Comparison of ENCODE assay signal across 23 cellular contexts in the genomic region with DNA sequence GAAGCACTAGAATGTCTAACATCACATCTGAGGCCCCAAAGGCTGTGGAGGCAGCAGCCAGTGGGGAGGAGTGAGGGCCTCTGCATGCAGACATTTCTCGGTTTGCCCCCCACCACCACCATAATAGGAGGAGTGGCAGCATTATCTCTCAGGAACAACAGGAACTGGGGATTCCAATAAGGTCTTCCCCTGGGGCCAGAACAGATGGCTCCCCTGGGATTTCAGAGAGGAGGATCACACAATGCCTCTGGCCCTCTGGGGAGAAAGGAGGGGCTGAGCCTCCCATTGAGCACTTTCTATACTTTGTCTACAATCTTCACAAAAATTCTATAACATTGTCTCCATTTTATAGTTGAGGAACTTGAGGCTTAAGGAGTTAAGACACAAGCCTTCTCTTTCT.
DNase-seq lines count a peak whose midpoint lies in the region; TF ChIP-seq lines count a peak whose summit lies in the region.
"Had no signal": no experiment of that assay in that cellular context is flagged by ENCODE, and none has a peak within 500 bp of the region (broad histone marks: within the 10 kb centered on the region; RNA-seq: fewer than 3 reads in every experiment).

No MANE protein-coding gene starts in this region.

- H3K4me1 Mint-ChIP-seq in Calu3 (ENCODE audit: low read depth, unreplicated experiment): no peaks in the 10 kb centered on the region
- H3K4me1 Mint-ChIP-seq in activated T-helper 2 cell treated with anti-CD3 and anti-CD28 coated beads, Interferon-gamma antibody, Interleukin-2, Interleukin-4, amounts not matched to agents 10 μg/mL and 5 μg/mL and 100 μg/mL, durations not matched to agents 14 hours and 24 hours and 36 hours (ENCODE audit: low read depth): no peaks in the 10 kb centered on the region
- H3K4me1 Mint-ChIP-seq: GM23338 had no signal

- H3K27me3 ChIP-seq in BLaER1 (no peaks in the 10 kb centered on the region), WERI-Rb-1 (ENCODE audit: insufficient read depth, low read depth, severe bottlenecking) (no peaks in the 10 kb centered on the region), spleen (replicated peaks in 1 of 7) (peaks cover 0 to 45% (median 0%) of the 10 kb centered on the region in 7 donors)

- CTCF ChIA-PET in Calu3 (lab: Charles Lee): no interaction called here

- H3K36me3 Mint-ChIP-seq in Calu3 (ENCODE audit: insufficient read depth, unreplicated experiment): no peaks in the 10 kb centered on the region
- no peaks in the 10 kb centered on the region for H3K36me3 Mint-ChIP-seq in activated T-helper 2 cell treated with anti-CD3 and anti-CD28 coated beads, Interferon-gamma antibody, Interleukin-2, Interleukin-4, amounts not matched to agents 10 μg/mL and 5 μg/mL and 100 μg/mL, durations not matched to agents 14 hours and 24 hours and 36 hours (ENCODE audit: low read depth)

- peaks cover 92% of the 10 kb centered on the region for H3K27me3 Mint-ChIP-seq in Calu3 (ENCODE audit: unreplicated experiment)
- no peaks in the 10 kb centered on the region for H3K27me3 Mint-ChIP-seq in activated T-helper 2 cell treated with anti-CD3 and anti-CD28 coated beads, Interferon-gamma antibody, Interleukin-2, Interleukin-4, amounts not matched to agents 10 μg/mL and 5 μg/mL and 100 μg/mL, durations not matched to agents 14 hours and 24 hours and 36 hours (ENCODE audit: low read depth)

- H3K4me1 ChIP-seq in BLaER1 (peaks cover 11% of the 10 kb centered on the region), spleen (no peaks in the 10 kb centered on the region)

- H3K4me3 ChIP-seq in BLaER1 (no peak overlapping the region), WERI-Rb-1 (ENCODE audit: low read depth, low read length) (peak overlapping the region; percentile 13; the same call in 1 of the 2 replicates), spleen (no peak overlapping the region)
- H3K4me3 ChIP-seq: GM23338, K562 had no signal

- H4K20me1 ChIP-seq in BLaER1: peaks cover 7% of the 10 kb centered on the region; the same call in 1 of the 2 replicates

- H3K9me3 ChIP-seq in BLaER1: no peaks in the 10 kb centered on the region
- H3K9me3 ChIP-seq in WERI-Rb-1 (ENCODE audit: severe bottlenecking): no peaks in the 10 kb centered on the region
- H3K9me3 ChIP-seq in spleen: no peaks in the 10 kb centered on the region

- no peak overlapping the region for H3K9ac ChIP-seq in BLaER1

- no peak overlapping the region for H3K27ac Mint-ChIP-seq in Calu3 (ENCODE audit: unreplicated experiment)
- no peak overlapping the region for H3K27ac Mint-ChIP-seq in activated T-helper 2 cell treated with anti-CD3 and anti-CD28 coated beads, Interferon-gamma antibody, Interleukin-2, Interleukin-4, amounts not matched to agents 10 μg/mL and 5 μg/mL and 100 μg/mL, durations not matched to agents 14 hours and 24 hours and 36 hours
- H3K27ac Mint-ChIP-seq: CD4-positive, alpha-beta T cell; GM23338; H9 had no signal

- H3K4me3 Mint-ChIP-seq in Calu3 (ENCODE audit: low read depth, unreplicated experiment): no peak overlapping the region
- no peak overlapping the region for H3K4me3 Mint-ChIP-seq in activated T-helper 2 cell treated with anti-CD3 and anti-CD28 coated beads, Interferon-gamma antibody, Interleukin-2, Interleukin-4, amounts not matched to agents 10 μg/mL and 5 μg/mL and 100 μg/mL, durations not matched to agents 14 hours and 24 hours and 36 hours (ENCODE audit: low read depth)
- H3K4me3 Mint-ChIP-seq: CD4-positive, alpha-beta T cell; GM23338; H9 had no signal

- BruUV-seq in Calu3 (replicated peaks; lab: Mats Ljungman, UMichigan): no TSS peak

- TF ChIP-seq POLR2A in spleen (IDR thresholded peaks at IDR 0.05): no peak

- peak overlapping the region; percentile 44 for H3K4me2 ChIP-seq in BLaER1
- H3K4me2 ChIP-seq: GM23338 had no signal

- DNase-seq in NCI-H2107 treated with DMSO at 0.1 percent for 48 hours (lab: John Stamatoyannopoulos, UW; ENCODE audit: unreplicated experiment) (peak; percentile 9), NCI-H2107 (lab: John Stamatoyannopoulos, UW) (no peak), WERI-Rb-1 (peak; percentile 46), spleen (peak; percentile 8), Calu3 (no peak)
- no peak for DNase-seq in activated T-helper 2 cell treated with anti-CD3 and anti-CD28 coated beads, Interferon-gamma antibody, Interleukin-2, Interleukin-4, amounts not matched to agents 10 μg/mL and 5 μg/mL and 100 μg/mL, durations not matched to agents 14 hours and 24 hours and 36 hours (ENCODE audit: low spot score)
- DNase-seq: 8988T; ACHN; CD4-positive, alpha-beta T cell; DMS53; H9; Kasumi-1; NCI-H1092 treated with DMSO at 0.1 percent for 48 hours; NCI-H1436; NCI-H1930; NCI-H2227 treated with DMSO at 0.1 percent for 48 hours; NCI-H510A treated with DMSO at 0.1 percent for 48 hours; NCI-H748 treated with DMSO at 0.1 percent for 48 hours; NK-92 treated with Interleukin-12 subunit alpha and Interleukin-12 subunit beta, amount 100 ng/mL, for 24 hours; PC-3 had no signal

- intact Hi-C loops in spleen (cut with DNase I; ENCODE audit: low total_unique reads): no loop called here
- intact Hi-C loops in Calu3 (cut with micrococcal nuclease; ENCODE audit: unreplicated experiment): no loop called here
- intact Hi-C loops in activated T-helper 2 cell treated with anti-CD3 and anti-CD28 coated beads, Interferon-gamma antibody, Interleukin-2, Interleukin-4, amounts not matched to agents 10 μg/mL and 5 μg/mL and 100 μg/mL, durations not matched to agents 14 hours and 24 hours and 36 hours (cut with micrococcal nuclease): no loop called here

- 29 to 70% (median 43%) methylated on average over 1 of the region's 1 CpG for WGBS in spleen, 5 donors

- H3K36me3 ChIP-seq in BLaER1: no peaks in the 10 kb centered on the region
- no peaks in the 10 kb centered on the region for H3K36me3 ChIP-seq in WERI-Rb-1
- H3K36me3 ChIP-seq in spleen: no peaks in the 10 kb centered on the region

- no peak for TF ChIP-seq CTCF in WERI-Rb-1 (IDR thresholded peaks at IDR 0.05; ENCODE audit: low read depth, low read length)
- TF ChIP-seq CTCF in spleen (IDR thresholded peaks at IDR 0.05 in 8 of 11, conservative IDR thresholded peaks at IDR 0.05 in 3 of 11): no peak
- no peak for TF ChIP-seq CTCF in Calu3 (IDR thresholded peaks at IDR 0.05; ENCODE audit: unreplicated experiment)

- H3K27ac ChIP-seq in BLaER1 (no peak overlapping the region), WERI-Rb-1 (peak overlapping the region; percentile 25; the same call in 1 of the 2 replicates), spleen (no peak overlapping the region)

- no peaks in the 10 kb centered on the region for H3K9me3 Mint-ChIP-seq in Calu3 (ENCODE audit: low read depth, unreplicated experiment)
- no peaks in the 10 kb centered on the region for H3K9me3 Mint-ChIP-seq in activated T-helper 2 cell treated with anti-CD3 and anti-CD28 coated beads, Interferon-gamma antibody, Interleukin-2, Interleukin-4, amounts not matched to agents 10 μg/mL and 5 μg/mL and 100 μg/mL, durations not matched to agents 14 hours and 24 hours and 36 hours
- H3K9me3 Mint-ChIP-seq: CD4-positive, alpha-beta T cell; GM23338; H9 had no signal

Comparison
In these comparisons a context has a peak if more than half of its experiments do, and no peak if none do; other contexts are left out.
1. DNase-seq: peak in NCI-H2107 treated with DMSO at 0.1 percent for 48 hours (single experiment), WERI-Rb-1 (single experiment) and spleen (single experiment); none in NCI-H2107 (single experiment), Calu3 (single experiment) and activated T-helper 2 cell treated with anti-CD3 and anti-CD28 coated beads, Interferon-gamma antibody, Interleukin-2, Interleukin-4, amounts not matched to agents 10 μg/mL and 5 μg/mL and 100 μg/mL, durations not matched to agents 14 hours and 24 hours and 36 hours (single experiment).